Comparison of ENCODE assay signal across 18 cellular contexts in genomic region chr6:148836751-148837150, GRCh38.
DNase-seq lines count a peak whose midpoint lies in the region; ATAC-seq and TF ChIP-seq lines count a peak whose summit lies in the region.
"Had no signal": no experiment of that assay in that cellular context is flagged by ENCODE, and none has a peak within 500 bp of the region (broad histone marks: within the 10 kb centered on the region; RNA-seq: fewer than 3 reads in every experiment).

No MANE protein-coding gene starts in this region.

- H3K4me1 ChIP-seq in mesendoderm (ENCODE audit: control insufficient read depth, low read depth, low read length) (no peaks in the 10 kb centered on the region), tibial artery (peaks cover 0 to 12% (median 3%) of the 10 kb centered on the region in 4 donors)

- H3K79me2 ChIP-seq in mesendoderm (ENCODE audit: control insufficient read depth, insufficient read depth, low read length) = peaks cover 9% of the 10 kb centered on the region

- H4K5ac ChIP-seq in mesendoderm (ENCODE audit: low read length) = no peak overlapping the region

- no peak overlapping the region for H2BK5ac ChIP-seq in mesendoderm (ENCODE audit: low read length)

- DNase-seq in activated CD4-positive, alpha-beta memory T cell treated with anti-CD3 and anti-CD28 coated beads for 36 hours = no peak
- no peak for DNase-seq in activated CD4-positive, alpha-beta memory T cell treated with anti-CD3 and anti-CD28 coated beads, Interleukin-2, amount 10 ng/mL, durations not matched to agents 7 days and 5 days
- DNase-seq in HFFc6 = peak; percentile 8
- no peak for DNase-seq in mesendoderm
- no peak for DNase-seq in tibial artery
- DNase-seq in HEK293T (ENCODE audit: extremely low spot score) = no peak
- DNase-seq: 8988T, DMS53, KBM-7, NCI-H1694, NCI-H69, PC-9 had no signal

- H3K79me1 ChIP-seq in mesendoderm (ENCODE audit: low read length) = peaks cover 10% of the 10 kb centered on the region

- no peak overlapping the region for H2AK5ac ChIP-seq in mesendoderm (ENCODE audit: low read length)

- TF ChIP-seq CTCF in HFFc6 (IDR thresholded peaks at IDR 0.05) = no peak
- TF ChIP-seq CTCF in tibial artery (IDR thresholded peaks at IDR 0.05) = no peak

- H3K9me3 ChIP-seq in tibial artery = no peaks in the 10 kb centered on the region

- no peak overlapping the region for H3K4me3 Mint-ChIP-seq in activated CD4-positive, alpha-beta memory T cell treated with anti-CD3 and anti-CD28 coated beads for 36 hours
- no peak overlapping the region for H3K4me3 Mint-ChIP-seq in activated CD4-positive, alpha-beta memory T cell treated with anti-CD3 and anti-CD28 coated beads, Interleukin-2, amount 10 ng/mL, durations not matched to agents 7 days and 5 days
- H3K4me3 Mint-ChIP-seq in HFFc6 = peak overlapping the region; percentile 71
- H3K4me3 Mint-ChIP-seq in activated T-helper 17 cell treated with anti-CD3 and anti-CD28 coated beads, Interleukin-2, amount 50 U/mL, for 72 hours = peak overlapping the region; percentile 70

- no peak overlapping the region for H2BK120ac ChIP-seq in mesendoderm (ENCODE audit: low read depth, low read length)

- H3K56ac ChIP-seq in mesendoderm (ENCODE audit: low read length) = no peak overlapping the region

- peak overlapping the region; percentile 79 for H3K27ac Mint-ChIP-seq in activated CD4-positive, alpha-beta memory T cell treated with anti-CD3 and anti-CD28 coated beads for 36 hours
- H3K27ac Mint-ChIP-seq in activated CD4-positive, alpha-beta memory T cell treated with anti-CD3 and anti-CD28 coated beads, Interleukin-2, amount 10 ng/mL, durations not matched to agents 7 days and 5 days = no peak overlapping the region
- H3K27ac Mint-ChIP-seq in HFFc6 = peak overlapping the region; percentile 64
- H3K27ac Mint-ChIP-seq in activated T-helper 17 cell treated with anti-CD3 and anti-CD28 coated beads, Interleukin-2, amount 50 U/mL, for 72 hours = peak overlapping the region; percentile 92

- H3K27ac ChIP-seq in mesendoderm (ENCODE audit: low read depth, low read length) (no peak overlapping the region), tibial artery (no peak overlapping the region)
- H3K27ac ChIP-seq: C4-2B, HL-60 had no signal

- peak; percentile 19 for ATAC-seq in activated T-helper 17 cell treated with anti-CD3 and anti-CD28 coated beads, Interleukin-2, amount 50 U/mL, for 72 hours (replicated peaks)
- no peak for ATAC-seq in HG03196 (IDR thresholded peaks at IDR 0.05; ENCODE audit: unreplicated experiment)
- ATAC-seq: HCT116, Right ventricle myocardium inferior had no signal

- no peak overlapping the region for H3K23ac ChIP-seq in mesendoderm (ENCODE audit: low read length)

- CTCF ChIA-PET in activated CD4-positive, alpha-beta memory T cell treated with anti-CD3 and anti-CD28 coated beads for 36 hours (lab: Charles Lee) = interaction anchor here (1.7 kb wide), 1 partner anchor 77 kb away, joined by 9 read pairs; no protein-coding TSS in a partner anchor
- CTCF ChIA-PET in activated CD4-positive, alpha-beta memory T cell treated with anti-CD3 and anti-CD28 coated beads, Interleukin-2, amount 10 ng/mL, durations not matched to agents 7 days and 5 days (lab: Charles Lee) = no interaction called here
- CTCF ChIA-PET in HEK293T (lab: Yijun Ruan, JAX) = no interaction called here

- H3K4ac ChIP-seq in mesendoderm (ENCODE audit: low read depth, low read length) = no peak overlapping the region

- no peak overlapping the region for H4K8ac ChIP-seq in mesendoderm (ENCODE audit: low read depth, low read length)

- no peak overlapping the region for H3K9ac ChIP-seq in mesendoderm (ENCODE audit: low read length)

- POLR2A ChIA-PET in activated CD4-positive, alpha-beta memory T cell treated with anti-CD3 and anti-CD28 coated beads for 36 hours (lab: Charles Lee) = interaction anchor here (1.1 to 1.6 kb wide), 3 partner anchors 55 to 78 kb away, joined by 4 to 5 read pairs (median 5); no protein-coding TSS in a partner anchor
- POLR2A ChIA-PET in activated CD4-positive, alpha-beta memory T cell treated with anti-CD3 and anti-CD28 coated beads, Interleukin-2, amount 10 ng/mL, durations not matched to agents 7 days and 5 days (lab: Charles Lee) = no interaction called here
- POLR2A ChIA-PET in HEK293T (lab: Yijun Ruan, JAX) = no interaction called here

- H3K27me3 ChIP-seq in mesendoderm (ENCODE audit: insufficient read depth, low read length, poor library complexity) (no peaks in the 10 kb centered on the region), tibial artery (no peaks in the 10 kb centered on the region)

- no peaks in the 10 kb centered on the region for H3K9me3 Mint-ChIP-seq in activated CD4-positive, alpha-beta memory T cell treated with anti-CD3 and anti-CD28 coated beads for 36 hours
- no peaks in the 10 kb centered on the region for H3K9me3 Mint-ChIP-seq in activated CD4-positive, alpha-beta memory T cell treated with anti-CD3 and anti-CD28 coated beads, Interleukin-2, amount 10 ng/mL, durations not matched to agents 7 days and 5 days
- no peaks in the 10 kb centered on the region for H3K9me3 Mint-ChIP-seq in HFFc6
- H3K9me3 Mint-ChIP-seq in activated T-helper 17 cell treated with anti-CD3 and anti-CD28 coated beads, Interleukin-2, amount 50 U/mL, for 72 hours = no peaks in the 10 kb centered on the region

- no peak overlapping the region for H3K4me2 ChIP-seq in mesendoderm (ENCODE audit: low read length)
- H3K4me2 ChIP-seq: PC-9 had no signal

- peak overlapping the region; percentile 27 for H2BK15ac ChIP-seq in mesendoderm (replicated peaks; ENCODE audit: low read depth)

- H3K4me3 ChIP-seq in mesendoderm (ENCODE audit: low read length) (no peak overlapping the region), tibial artery (no peak overlapping the region)
- H3K4me3 ChIP-seq: PC-9 had no signal

- peaks cover 45% of the 10 kb centered on the region for H3K4me1 Mint-ChIP-seq in activated CD4-positive, alpha-beta memory T cell treated with anti-CD3 and anti-CD28 coated beads for 36 hours (ENCODE audit: low read depth)
- H3K4me1 Mint-ChIP-seq in activated CD4-positive, alpha-beta memory T cell treated with anti-CD3 and anti-CD28 coated beads, Interleukin-2, amount 10 ng/mL, durations not matched to agents 7 days and 5 days = peaks cover 23% of the 10 kb centered on the region
- H3K4me1 Mint-ChIP-seq in HFFc6 (ENCODE audit: low read depth) = peaks cover 41% of the 10 kb centered on the region
- peaks cover 22% of the 10 kb centered on the region for H3K4me1 Mint-ChIP-seq in activated T-helper 17 cell treated with anti-CD3 and anti-CD28 coated beads, Interleukin-2, amount 50 U/mL, for 72 hours

- no CpG with 5 or more reads among the region's 2 CpGs for WGBS in mesendoderm (ENCODE audit: extremely low coverage, insufficient coverage, low lambda C conversion rate)

- no peak overlapping the region for H3K18ac ChIP-seq in mesendoderm (ENCODE audit: low read length)

- intact Hi-C loops in activated CD4-positive, alpha-beta memory T cell treated with anti-CD3 and anti-CD28 coated beads for 36 hours (cut with micrococcal nuclease) = loop anchor here (1.0 to 10.0 kb wide), 6 partner anchors 32 to 658 kb away; partner anchors contain the start of gene TAB2
- intact Hi-C loops in tibial artery (cut with DNase I; ENCODE audit: low total_unique reads) = no loop called here

- H3K27me3 Mint-ChIP-seq in activated CD4-positive, alpha-beta memory T cell treated with anti-CD3 and anti-CD28 coated beads for 36 hours = peaks cover 5% of the 10 kb centered on the region
- peaks cover 5% of the 10 kb centered on the region for H3K27me3 Mint-ChIP-seq in activated CD4-positive, alpha-beta memory T cell treated with anti-CD3 and anti-CD28 coated beads, Interleukin-2, amount 10 ng/mL, durations not matched to agents 7 days and 5 days
- peaks cover 2% of the 10 kb centered on the region; the same call in 1 of the 2 replicates for H3K27me3 Mint-ChIP-seq in HFFc6 (ENCODE audit: insufficient read depth)
- no peaks in the 10 kb centered on the region for H3K27me3 Mint-ChIP-seq in activated T-helper 17 cell treated with anti-CD3 and anti-CD28 coated beads, Interleukin-2, amount 50 U/mL, for 72 hours

- H3K36me3 ChIP-seq in mesendoderm (ENCODE audit: control insufficient read depth, insufficient read depth, low read length) (no peaks in the 10 kb centered on the region), tibial artery (no peaks in the 10 kb centered on the region)

- no peaks in the 10 kb centered on the region for H3K36me3 Mint-ChIP-seq in activated CD4-positive, alpha-beta memory T cell treated with anti-CD3 and anti-CD28 coated beads for 36 hours
- H3K36me3 Mint-ChIP-seq in activated CD4-positive, alpha-beta memory T cell treated with anti-CD3 and anti-CD28 coated beads, Interleukin-2, amount 10 ng/mL, durations not matched to agents 7 days and 5 days (ENCODE audit: low read depth) = no peaks in the 10 kb centered on the region
- H3K36me3 Mint-ChIP-seq in HFFc6 (ENCODE audit: low read depth) = no peaks in the 10 kb centered on the region
- H3K36me3 Mint-ChIP-seq in activated T-helper 17 cell treated with anti-CD3 and anti-CD28 coated beads, Interleukin-2, amount 50 U/mL, for 72 hours (ENCODE audit: low read depth) = no peaks in the 10 kb centered on the region

TF ChIP-seq in HEK293T, 16 proteins besides CTCF, POLR2A, EP300 and RAD21:
- TF ChIP-seq L3MBTL2 (conservative IDR thresholded peaks at IDR 0.05) = no peak
- no peak for TF ChIP-seq SUZ12 (IDR thresholded peaks at IDR 0.05)
- TF ChIP-seq ELF4 (IDR thresholded peaks at IDR 0.05) = no peak
- no peak for TF ChIP-seq SP1 (IDR thresholded peaks at IDR 0.05)
- no peak for TF ChIP-seq ZNF384 (IDR thresholded peaks at IDR 0.05)
- TF ChIP-seq BHLHE40 (IDR thresholded peaks at IDR 0.05; ENCODE audit: borderline replicate concordance) = no peak
- no peak for TF ChIP-seq NFRKB (IDR thresholded peaks at IDR 0.05)
- TF ChIP-seq LEF1 (IDR thresholded peaks at IDR 0.05; ENCODE audit: borderline replicate concordance) = no peak
- no peak for TF ChIP-seq FOXK2 (IDR thresholded peaks at IDR 0.05)
- no peak for TF ChIP-seq TARDBP (IDR thresholded peaks at IDR 0.05)
- no peak for TF ChIP-seq CTBP1 (IDR thresholded peaks at IDR 0.05; ENCODE audit: borderline replicate concordance)
- no peak for TF ChIP-seq PKNOX1 (IDR thresholded peaks at IDR 0.05)
- no peak for TF ChIP-seq HDGF (IDR thresholded peaks at IDR 0.05; ENCODE audit: borderline replicate concordance)

Comparison
In these comparisons a context has a peak if more than half of its experiments do, and no peak if none do; other contexts are left out.
1. H3K4me3 Mint-ChIP-seq: peak in HFFc6 (single experiment) and activated T-helper 17 cell treated with anti-CD3 and anti-CD28 coated beads, Interleukin-2, amount 50 U/mL, for 72 hours (single experiment); none in activated CD4-positive, alpha-beta memory T cell treated with anti-CD3 and anti-CD28 coated beads for 36 hours (single experiment) and activated CD4-positive, alpha-beta memory T cell treated with anti-CD3 and anti-CD28 coated beads, Interleukin-2, amount 10 ng/mL, durations not matched to agents 7 days and 5 days (single experiment).